Comparison of ENCODE assay signal across 14 cellular contexts in genomic region chr19:1164684-1165531, GRCh38. TPM values are rescaled to one million over a fixed set of nuclear protein-coding genes. Genes with fewer than 3 reads are reported as not detected.
DNase-seq lines count a peak whose midpoint lies in the region; ATAC-seq and TF ChIP-seq lines count a peak whose summit lies in the region.
"Had no signal": no experiment of that assay in that cellular context is flagged by ENCODE, and none has a peak within 500 bp of the region (broad histone marks: within the 10 kb centered on the region; RNA-seq: fewer than 3 reads in every experiment).

No MANE protein-coding gene starts in this region.

- peaks cover 3% of the 10 kb centered on the region for H3K4me1 Mint-ChIP-seq in endodermal cell

- H3K9me3 ChIP-seq in MG63: no peaks in the 10 kb centered on the region
- H3K9me3 ChIP-seq in endodermal cell (ENCODE audit: control insufficient read depth, low read length): no peaks in the 10 kb centered on the region
- H3K9me3 ChIP-seq in neuronal stem cell (replicated peaks in 1 of 2; ENCODE audit: control insufficient read depth in 2 of 2, insufficient read depth in 1 of 2, low read depth in 1 of 2, low read length in 2 of 2): peaks cover 1 to 13% of the 10 kb centered on the region in 2 donors
- no peaks in the 10 kb centered on the region for H3K9me3 ChIP-seq in gastroesophageal sphincter

- H3K79me2 ChIP-seq in mesendoderm (ENCODE audit: control insufficient read depth, insufficient read depth, low read length): peaks cover 26% of the 10 kb centered on the region

- no peak overlapping the region for H2AK5ac ChIP-seq in neuronal stem cell (ENCODE audit: low read depth, low read length)
- no peak overlapping the region for H2AK5ac ChIP-seq in mesendoderm (ENCODE audit: low read length)

- no peak overlapping the region for H4K5ac ChIP-seq in mesendoderm (ENCODE audit: low read length)

- H3K4me3 ChIP-seq in MG63 (no peak overlapping the region), endodermal cell (ENCODE audit: low read length) (no peak overlapping the region), neuronal stem cell (ENCODE audit: low read length in 2 of 2) (peak overlapping the region in 1 of 2 donors; percentile 14), gastroesophageal sphincter (no peak overlapping the region), mesendoderm (ENCODE audit: low read length) (no peak overlapping the region)

- peaks cover 2% of the 10 kb centered on the region for H3K36me3 Mint-ChIP-seq in endodermal cell (ENCODE audit: low read depth)
- H3K36me3 Mint-ChIP-seq: naive B cell had no signal

- DNase-seq in 8988T (peak; percentile 30), MG63 (peak; percentile 38), endodermal cell (no peak), neuronal stem cell (ENCODE audit: low spot score) (no peak), T-helper 9 cell (no peak), mesendoderm (no peak)
- no peak for DNase-seq in stimulated activated CD8-positive, alpha-beta memory T cell treated with anti-CD3 and anti-CD28 coated beads, Interleukin-4, amount 100 ng/mL, for 48 hours
- DNase-seq: activated CD4-positive, alpha-beta T cell treated with anti-CD3 and anti-CD28 coated beads, Interleukin-2, amount 10 ng/mL, durations not matched to agents 24 days and 14 days; activated naive CD4-positive, alpha-beta T cell treated with anti-CD3 and anti-CD28 coated beads for 36 hours; GDM1; naive B cell; NCI-H2029; NCI-H510A treated with DMSO at 0.1 percent for 48 hours had no signal

- no peak for TF ChIP-seq EP300 in gastroesophageal sphincter (IDR thresholded peaks at IDR 0.05)

- H3K4me3 Mint-ChIP-seq in endodermal cell: no peak overlapping the region
- H3K4me3 Mint-ChIP-seq: activated CD4-positive, alpha-beta T cell treated with anti-CD3 and anti-CD28 coated beads, Interleukin-2, amount 10 ng/mL, durations not matched to agents 24 days and 14 days; activated naive CD4-positive, alpha-beta T cell treated with anti-CD3 and anti-CD28 coated beads for 36 hours; naive B cell had no signal

- H3K9ac ChIP-seq in endodermal cell (ENCODE audit: extremely low read depth, low read length, poor library complexity, severe bottlenecking) (no peak overlapping the region), neuronal stem cell (ENCODE audit: low read depth, low read length, poor library complexity) (no peak overlapping the region), mesendoderm (ENCODE audit: low read length) (no peak overlapping the region)

- H2BK5ac ChIP-seq in neuronal stem cell (ENCODE audit: low read length) (no peak overlapping the region), mesendoderm (ENCODE audit: low read length) (no peak overlapping the region)

- peak overlapping the region; percentile 8 for H3K14ac ChIP-seq in neuronal stem cell (ENCODE audit: low read length)

- ATAC-seq in gastroesophageal sphincter: no peak

- H4K8ac ChIP-seq in neuronal stem cell (ENCODE audit: low read depth, low read length) (no peak overlapping the region), mesendoderm (ENCODE audit: low read depth, low read length) (no peak overlapping the region)

- H3K9me3 Mint-ChIP-seq in endodermal cell: no peaks in the 10 kb centered on the region
- H3K9me3 Mint-ChIP-seq: activated CD4-positive, alpha-beta T cell treated with anti-CD3 and anti-CD28 coated beads, Interleukin-2, amount 10 ng/mL, durations not matched to agents 24 days and 14 days; activated naive CD4-positive, alpha-beta T cell treated with anti-CD3 and anti-CD28 coated beads for 36 hours; naive B cell had no signal

- WGBS in endodermal cell (ENCODE audit: insufficient coverage in 1 of 2, insufficient read length in 1 of 2), 2 experiments: 92 to 95% methylated on average over 12 to 21 of the region's 21 CpGs
- WGBS in neuronal stem cell (ENCODE audit: extremely low coverage in 2 of 2, insufficient read length in 2 of 2, insufficient replicate concordance in 1 of 2), 2 donors: no CpG with 5 or more reads among the region's 21 CpGs
- 47 to 95% methylated on average over 6 to 7 of the region's 21 CpGs for WGBS in gastroesophageal sphincter (ENCODE audit: low coverage in 1 of 2), 2 donors
- no CpG with 5 or more reads among the region's 21 CpGs for WGBS in mesendoderm (ENCODE audit: extremely low coverage, insufficient coverage, low lambda C conversion rate)

- H2BK120ac ChIP-seq in neuronal stem cell (ENCODE audit: low read depth, low read length) (no peak overlapping the region), mesendoderm (ENCODE audit: low read depth, low read length) (no peak overlapping the region)

- H3K27ac ChIP-seq in endodermal cell (ENCODE audit: low read depth, low read length) (no peak overlapping the region), neuronal stem cell (replicated peaks; ENCODE audit: low read length) (no peak overlapping the region), gastroesophageal sphincter (peak overlapping the region in 2 of 4 donors; percentile 0 to 17), mesendoderm (ENCODE audit: low read depth, low read length) (no peak overlapping the region)

- no peaks in the 10 kb centered on the region for H3K27me3 Mint-ChIP-seq in endodermal cell (ENCODE audit: insufficient read depth)
- H3K27me3 Mint-ChIP-seq: activated CD4-positive, alpha-beta T cell treated with anti-CD3 and anti-CD28 coated beads, Interleukin-2, amount 10 ng/mL, durations not matched to agents 24 days and 14 days; naive B cell had no signal

- H3K27ac Mint-ChIP-seq in endodermal cell: peak overlapping the region; percentile 52
- H3K27ac Mint-ChIP-seq: activated CD4-positive, alpha-beta T cell treated with anti-CD3 and anti-CD28 coated beads, Interleukin-2, amount 10 ng/mL, durations not matched to agents 24 days and 14 days; activated naive CD4-positive, alpha-beta T cell treated with anti-CD3 and anti-CD28 coated beads for 36 hours had no signal

- TF ChIP-seq POLR2A in gastroesophageal sphincter (IDR thresholded peaks at IDR 0.05): no peak

- H3K4me2 ChIP-seq in neuronal stem cell (ENCODE audit: insufficient read depth, low read length, poor library complexity, severe bottlenecking) (no peak overlapping the region), mesendoderm (ENCODE audit: low read length) (no peak overlapping the region)

- no peak overlapping the region for H2BK12ac ChIP-seq in neuronal stem cell (ENCODE audit: low read length)

- H3K23ac ChIP-seq in neuronal stem cell (ENCODE audit: low read depth, low read length, poor library complexity) (no peak overlapping the region), mesendoderm (ENCODE audit: low read length) (no peak overlapping the region)

- H3K79me1 ChIP-seq in neuronal stem cell (ENCODE audit: low read depth, low read length): peaks cover 21% of the 10 kb centered on the region
- H3K79me1 ChIP-seq in mesendoderm (ENCODE audit: low read length): peaks cover 10% of the 10 kb centered on the region

- no peak overlapping the region for H3K56ac ChIP-seq in mesendoderm (ENCODE audit: low read length)

- no peak overlapping the region for H2AFZ ChIP-seq in neuronal stem cell (ENCODE audit: low read length)

- H3K36me3 ChIP-seq in MG63: peaks cover 18% of the 10 kb centered on the region
- H3K36me3 ChIP-seq in endodermal cell (ENCODE audit: control insufficient read depth, insufficient read depth, low read length): no peaks in the 10 kb centered on the region
- H3K36me3 ChIP-seq in neuronal stem cell (replicated peaks in 1 of 2; ENCODE audit: control insufficient read depth in 2 of 2, insufficient read depth in 2 of 2, low read length in 2 of 2): peaks cover 3 to 22% of the 10 kb centered on the region in 2 donors
- peaks cover 0 to 34% of the 10 kb centered on the region in 2 donors for H3K36me3 ChIP-seq in gastroesophageal sphincter
- H3K36me3 ChIP-seq in mesendoderm (ENCODE audit: control insufficient read depth, insufficient read depth, low read length): no peaks in the 10 kb centered on the region

- H3K18ac ChIP-seq in neuronal stem cell (ENCODE audit: low read length) (peak overlapping the region; percentile 64), mesendoderm (ENCODE audit: low read length) (no peak overlapping the region)

- TF ChIP-seq CTCF in endodermal cell (conservative IDR thresholded peaks at IDR 0.05) (no peak), gastroesophageal sphincter (IDR thresholded peaks at IDR 0.05) (no peak)

- no peaks in the 10 kb centered on the region for H3K27me3 ChIP-seq in MG63
- no peaks in the 10 kb centered on the region for H3K27me3 ChIP-seq in endodermal cell (ENCODE audit: control insufficient read depth, insufficient read depth, low read length, poor library complexity, severe bottlenecking)
- no peaks in the 10 kb centered on the region for H3K27me3 ChIP-seq in neuronal stem cell (ENCODE audit: control insufficient read depth in 3 of 3, insufficient read depth in 3 of 3, low read depth in 1 of 3, low read length in 3 of 3)
- no peaks in the 10 kb centered on the region for H3K27me3 ChIP-seq in gastroesophageal sphincter
- H3K27me3 ChIP-seq in mesendoderm (ENCODE audit: insufficient read depth, low read length, poor library complexity): no peaks in the 10 kb centered on the region

- H3K4me1 ChIP-seq in endodermal cell (ENCODE audit: control insufficient read depth, insufficient read depth, low read length): no peaks in the 10 kb centered on the region
- H3K4me1 ChIP-seq in neuronal stem cell (ENCODE audit: control insufficient read depth in 2 of 2, insufficient read depth in 1 of 2, low read depth in 1 of 2, low read length in 2 of 2): peaks cover 0 to 2% of the 10 kb centered on the region in 2 donors
- peaks cover 0 to 58% (median 8%) of the 10 kb centered on the region in 3 donors for H3K4me1 ChIP-seq in gastroesophageal sphincter
- H3K4me1 ChIP-seq in mesendoderm (ENCODE audit: control insufficient read depth, low read depth, low read length): peaks cover 2% of the 10 kb centered on the region

- H2BK15ac ChIP-seq in neuronal stem cell (ENCODE audit: low read length) (no peak overlapping the region), mesendoderm (replicated peaks; ENCODE audit: low read depth) (no peak overlapping the region)

- H4K91ac ChIP-seq in neuronal stem cell (ENCODE audit: low read depth, low read length, poor library complexity): no peak overlapping the region

- H3K4ac ChIP-seq in neuronal stem cell (ENCODE audit: low read length) (no peak overlapping the region), mesendoderm (ENCODE audit: low read depth, low read length) (no peak overlapping the region)

RNA-seq across cellular contexts. Expression of gene SBNO2, which starts 9.2 kb away (rescaled TPM):
- 15.6 and 22.7 TPM in 2 replicates for total RNA-seq in MG63 (2014; rRNA removed; shearing (Covaris generic); ENCODE audit: low replicate concordance)
- total RNA-seq in endodermal cell: 10 to 100 TPM; 43.3 to 50.4 TPM
- 17.7 TPM for polyA plus RNA-seq in endodermal cell (2013, experiment 1 of 2)
- 17.6 TPM for polyA plus RNA-seq in endodermal cell (2013, experiment 2 of 2)
- 13.3 TPM for polyA plus RNA-seq in neuronal stem cell (2013, experiment 1 of 2)
- 13.9 TPM for polyA plus RNA-seq in neuronal stem cell (2013, experiment 2 of 2)
- total RNA-seq in gastroesophageal sphincter: 10 to 100 TPM; 14.9 to 67.2 (median 20.9) TPM
- 16.7 TPM for polyA plus RNA-seq in mesendoderm (2013, experiment 1 of 2)
- polyA plus RNA-seq in mesendoderm (2013, experiment 2 of 2): 15.3 TPM

RNA-seq across cellular contexts. Expression of gene STK11, which starts 40.7 kb away (rescaled TPM):
- 43.2 and 51.5 TPM in 2 replicates for total RNA-seq in MG63 (2014; rRNA removed; shearing (Covaris generic); ENCODE audit: low replicate concordance)
- 10 to 100 TPM; 78.8 to 81.4 TPM for total RNA-seq in endodermal cell
- polyA plus RNA-seq in endodermal cell (2013, experiment 1 of 2): 44.7 TPM
- 46.8 TPM for polyA plus RNA-seq in endodermal cell (2013, experiment 2 of 2)
- polyA plus RNA-seq in neuronal stem cell (2013, experiment 1 of 2): 35.0 TPM
- 34.0 TPM for polyA plus RNA-seq in neuronal stem cell (2013, experiment 2 of 2)
- total RNA-seq in gastroesophageal sphincter: 10 to 100 TPM; 56.8 to 80.7 (median 60.9) TPM
- 33.8 TPM for polyA plus RNA-seq in mesendoderm (2013, experiment 1 of 2)
- 34.4 TPM for polyA plus RNA-seq in mesendoderm (2013, experiment 2 of 2)

Comparison
In these comparisons a context has a peak if more than half of its experiments do, and no peak if none do; other contexts are left out.
1. DNase-seq: peak in 8988T (single experiment) and MG63 (single experiment); none in endodermal cell (single experiment), neuronal stem cell (single experiment), T-helper 9 cell (single experiment), mesendoderm (single experiment) and stimulated activated CD8-positive, alpha-beta memory T cell treated with anti-CD3 and anti-CD28 coated beads, Interleukin-4, amount 100 ng/mL, for 48 hours (single experiment).